In genomic region chr9:89278551-89278950, GRCh38 we compare ENCODE assay signal across 12 cellular contexts. TPM values are rescaled to one million over a fixed set of nuclear protein-coding genes. Genes with fewer than 3 reads are reported as not detected.
DNase-seq lines count a peak whose midpoint lies in the region; ATAC-seq and TF ChIP-seq lines count a peak whose summit lies in the region.
"Had no signal": no experiment of that assay in that cellular context is flagged by ENCODE, and none has a peak within 500 bp of the region (broad histone marks: within the 10 kb centered on the region; RNA-seq: fewer than 3 reads in every experiment).

No MANE protein-coding gene starts in this region.

- H3K4me3 ChIP-seq in mucosa of descending colon: no peak overlapping the region
- H3K4me3 ChIP-seq: K562, Peyer's patch had no signal

- no peak overlapping the region for H3K4me3 Mint-ChIP-seq in nephron progenitor cell

- TF ChIP-seq CTCF in mucosa of descending colon (IDR thresholded peaks at IDR 0.05) (no peak), nephron progenitor cell (IDR thresholded peaks at IDR 0.05) (no peak)

- no peaks in the 10 kb centered on the region for H3K36me3 ChIP-seq in mucosa of descending colon (ENCODE audit: low read depth)
- H3K36me3 ChIP-seq: Peyer's patch had no signal

- peaks cover 37% of the 10 kb centered on the region for H3K9me3 Mint-ChIP-seq in nephron progenitor cell

- peaks cover 16% of the 10 kb centered on the region for H3K9me3 ChIP-seq in mucosa of descending colon

- H3K4me1 Mint-ChIP-seq in nephron progenitor cell: no peaks in the 10 kb centered on the region

- intact Hi-C loops in mucosa of descending colon (cut with DNase I, micrococcal nuclease): no loop called here

- no peaks in the 10 kb centered on the region for H3K4me1 ChIP-seq in mucosa of descending colon (ENCODE audit: low read depth)
- H3K4me1 ChIP-seq: Peyer's patch had no signal

- H3K27me3 Mint-ChIP-seq in nephron progenitor cell (ENCODE audit: low read depth, poor library complexity): no peaks in the 10 kb centered on the region

- peak; percentile 6 for DNase-seq in DMS 273 (lab: John Stamatoyannopoulos, UW; ENCODE audit: unreplicated experiment)
- no peak for DNase-seq in DMS 273 treated with DMSO at 0.1 percent for 48 hours (lab: John Stamatoyannopoulos, UW)
- DNase-seq in LoVo (ENCODE audit: low spot score): peak; percentile 47
- DNase-seq in fibroblast of peridontal ligament (ENCODE audit: extremely low read depth): peak; percentile 5
- DNase-seq in mucosa of descending colon: peak in 2 of 3 donors; percentile 9 to 32
- no peak for DNase-seq in nephron progenitor cell
- DNase-seq: NCI-H526 treated with DMSO at 0.1 percent for 48 hours; NK-92 treated with Interleukin-12 subunit alpha and Interleukin-12 subunit beta, amount 100 ng/mL, for 24 hours; Peyer's patch had no signal

- peak; percentile 64 for ATAC-seq in mucosa of descending colon
- ATAC-seq in HG03175 (IDR thresholded peaks at IDR 0.05; ENCODE audit: unreplicated experiment): no peak
- no peak for ATAC-seq in GM19395 (IDR thresholded peaks at IDR 0.05; ENCODE audit: unreplicated experiment)
- ATAC-seq: K562 had no signal

- peaks cover 38% of the 10 kb centered on the region for H3K36me3 Mint-ChIP-seq in nephron progenitor cell (ENCODE audit: low read depth)

- H3K27ac Mint-ChIP-seq in nephron progenitor cell: no peak overlapping the region

RNA-seq across cellular contexts. Expression of gene CKS2, which starts 32.4 kb away (rescaled TPM):
- 10 to 100 TPM; 13.1 to 49.2 (median 15.4) TPM for total RNA-seq in mucosa of descending colon

RNA-seq across cellular contexts. Expression of gene SECISBP2, which starts 39.7 kb away (rescaled TPM):
- total RNA-seq in mucosa of descending colon: 10 to 100 TPM; 49.4 to 68.0 (median 50.2) TPM

Comparison
In these comparisons a context has a peak if more than half of its experiments do, and no peak if none do; other contexts are left out.
1. DNase-seq: peak in DMS 273 (single experiment), LoVo (single experiment), fibroblast of peridontal ligament (single experiment) and mucosa of descending colon (2 of 3); none in DMS 273 treated with DMSO at 0.1 percent for 48 hours (single experiment) and nephron progenitor cell (single experiment).